ENCODE assay signal across 10 cellular contexts in the genomic region with DNA sequence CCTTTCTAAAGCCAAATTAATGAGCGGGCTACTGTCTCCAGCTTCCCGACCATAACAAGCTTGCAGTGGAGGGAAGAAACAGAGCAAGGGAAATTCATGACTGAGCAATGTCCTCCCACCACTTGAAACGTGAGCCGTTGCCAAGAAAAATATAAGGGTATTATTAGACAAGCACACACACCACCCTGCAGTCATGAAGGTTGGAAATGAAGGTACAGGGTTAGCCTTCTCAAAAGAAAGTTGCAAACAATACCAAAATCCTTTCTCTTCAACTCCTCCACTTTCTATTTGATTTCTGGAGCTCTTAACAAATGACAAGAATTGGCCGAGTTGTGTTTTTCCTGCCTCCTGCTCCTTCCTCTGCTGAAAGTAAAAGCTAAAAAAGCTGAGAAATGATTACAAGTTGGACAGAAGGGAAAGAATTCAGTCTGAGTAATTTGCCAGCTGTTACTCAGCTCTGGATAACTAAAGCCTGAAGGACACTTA.
A peak's percentile ranks its signal among the peaks of the same experiment; 100 is the strongest.
DNase-seq lines count a peak whose midpoint lies in the region; ATAC-seq and TF ChIP-seq lines count a peak whose summit lies in the region.
"Had no signal": no experiment of that assay in that cellular context is flagged by ENCODE, and none has a peak within 500 bp of the region (broad histone marks: within the 10 kb centered on the region; RNA-seq: fewer than 3 reads in every experiment).

No MANE protein-coding gene starts in this region.

- no peaks in the 10 kb centered on the region for H3K36me3 Mint-ChIP-seq in CD4-positive, alpha-beta T cell (ENCODE audit: low read depth)

- H3K4me1 ChIP-seq in ascending aorta (peaks cover 0 to 10% of the 10 kb centered on the region in 2 donors), thyroid gland (peaks cover 17 to 23% of the 10 kb centered on the region in 2 donors)
- H3K4me1 ChIP-seq: HAP-1 had no signal

- H3K4me3 Mint-ChIP-seq in CD4-positive, alpha-beta T cell, result no peak overlapping the region

- no peaks in the 10 kb centered on the region for H3K4me1 Mint-ChIP-seq in CD4-positive, alpha-beta T cell (ENCODE audit: low read depth)

- POLR2A ChIA-PET in CD4-positive, alpha-beta T cell (lab: Charles Lee), result no interaction called here

- no peak for TF ChIP-seq POLR2A in thyroid gland (IDR thresholded peaks at IDR 0.05)

- H3K27me3 ChIP-seq in ascending aorta (no peaks in the 10 kb centered on the region), thyroid gland (no peaks in the 10 kb centered on the region)
- H3K27me3 ChIP-seq in CD4-positive, alpha-beta T cell (ENCODE audit: control insufficient read depth, insufficient read depth, low read length), result peaks cover 14% of the 10 kb centered on the region

- WGBS in thyroid gland, 2 donors, result 2 to 10% methylated on average over 5 of the region's 5 CpGs

- H3K27me3 Mint-ChIP-seq in CD4-positive, alpha-beta T cell, result peaks cover 48% of the 10 kb centered on the region

- H3K4me3 ChIP-seq in ascending aorta, result peak overlapping the region; percentile 38 to 47
- H3K4me3 ChIP-seq in thyroid gland (replicated peaks in 1 of 3), result peak overlapping the region in 1 of 3 donors; percentile 3
- H3K4me3 ChIP-seq: HAP-1 had no signal

- TF ChIP-seq CTCF in ascending aorta (IDR thresholded peaks at IDR 0.05) (no peak), thyroid gland (IDR thresholded peaks at IDR 0.05) (no peak)
- TF ChIP-seq CTCF in CD4-positive, alpha-beta T cell (IDR thresholded peaks at IDR 0.05), result no peak

- no peak overlapping the region for H3K27ac Mint-ChIP-seq in CD4-positive, alpha-beta T cell

- H3K27ac ChIP-seq in ascending aorta (peak overlapping the region; percentile 62 to 64), thyroid gland (peak overlapping the region; percentile 55 to 77 (median 75))
- H3K27ac ChIP-seq in CD4-positive, alpha-beta T cell (ENCODE audit: low read depth, low read length), result no peak overlapping the region

- intact Hi-C loops in ascending aorta (cut with DNase I), result no loop called here
- intact Hi-C loops in thyroid gland (cut with DNase I), result no loop called here
- intact Hi-C loops in CD4-positive, alpha-beta T cell (cut with DNase I, micrococcal nuclease), result no loop called here

- H3K9me3 ChIP-seq in ascending aorta (no peaks in the 10 kb centered on the region), thyroid gland (no peaks in the 10 kb centered on the region)
- H3K9me3 ChIP-seq in CD4-positive, alpha-beta T cell (ENCODE audit: control insufficient read depth, low read length), result no peaks in the 10 kb centered on the region
- H3K9me3 ChIP-seq: HAP-1 had no signal

- H3K9me3 Mint-ChIP-seq in CD4-positive, alpha-beta T cell, result no peaks in the 10 kb centered on the region

- DNase-seq in M059J (ENCODE audit: low read depth) (peak; percentile 90), ascending aorta (ENCODE audit: low spot score in 2 of 2) (no peak), iris pigment epithelial cell (ENCODE audit: low read depth) (peak; percentile 86), thyroid gland (peak; percentile 31 to 52), D341Med (ENCODE audit: low spot score) (no peak), NOMO-1 (lab: John Stamatoyannopoulos, UW; ENCODE audit: unreplicated experiment in 2 of 2) (no peak)
- no peak for DNase-seq in CD4-positive, alpha-beta T cell

- CTCF ChIA-PET in CD4-positive, alpha-beta T cell (lab: Charles Lee), result no interaction called here

- no peak for ATAC-seq in GM21529 (IDR thresholded peaks at IDR 0.05; ENCODE audit: unreplicated experiment)
- ATAC-seq in CD4-positive, alpha-beta T cell (ENCODE audit: poor library complexity), result no peak
- ATAC-seq: Panc1 had no signal

- H3K36me3 ChIP-seq in ascending aorta (no peaks in the 10 kb centered on the region), thyroid gland (no peaks in the 10 kb centered on the region)
- H3K36me3 ChIP-seq: HAP-1 had no signal

Comparison
In these comparisons a context has a peak if more than half of its experiments do, and no peak if none do; other contexts are left out.
1. DNase-seq: peak in M059J (single experiment), iris pigment epithelial cell (single experiment) and thyroid gland (2 of 2); none in ascending aorta (0 of 2), CD4-positive, alpha-beta T cell (0 of 10), D341Med (single experiment) and NOMO-1 (0 of 2).